In the genomic region with DNA sequence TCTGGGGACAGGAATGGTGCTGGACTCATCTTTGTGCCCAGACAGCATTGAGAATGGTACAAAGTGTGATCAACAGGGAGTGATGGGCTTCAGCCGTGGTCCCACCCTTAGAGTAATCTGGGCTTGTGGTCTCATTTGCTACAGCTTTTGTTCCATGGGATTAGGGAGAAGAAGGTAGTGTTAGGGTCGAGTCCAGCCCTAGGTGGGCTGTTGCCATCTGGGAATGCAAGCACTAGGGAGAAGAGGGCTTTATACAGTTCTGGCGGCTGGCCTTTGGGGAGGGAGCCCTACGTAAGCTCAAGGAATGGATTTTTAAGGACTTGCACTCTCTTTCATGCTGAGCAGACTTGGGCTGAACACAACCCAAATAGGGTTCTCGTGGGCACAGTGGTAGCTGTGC, we compare ENCODE assay signal across 12 cellular contexts. TPM values are rescaled to one million over a fixed set of nuclear protein-coding genes. Genes with fewer than 3 reads are reported as not detected.
DNase-seq lines count a peak whose midpoint lies in the region; ATAC-seq and TF ChIP-seq lines count a peak whose summit lies in the region.
"Had no signal": no experiment of that assay in that cellular context is flagged by ENCODE, and none has a peak within 500 bp of the region (broad histone marks: within the 10 kb centered on the region; RNA-seq: fewer than 3 reads in every experiment).

No MANE protein-coding gene starts in this region.

- H3K4me1 ChIP-seq in muscle layer of duodenum (ENCODE audit: control insufficient read depth in 1 of 2, insufficient read depth in 2 of 2, low read length in 2 of 2), result peaks cover 19 to 54% of the 10 kb centered on the region in 2 donors
- H3K4me1 ChIP-seq in transverse colon, result peaks cover 22 to 63% (median 54%) of the 10 kb centered on the region in 4 donors

- no peaks in the 10 kb centered on the region for H3K27me3 ChIP-seq in muscle layer of duodenum (ENCODE audit: low read depth, low read length)
- no peaks in the 10 kb centered on the region for H3K27me3 ChIP-seq in transverse colon

- no peak for TF ChIP-seq EP300 in transverse colon (IDR thresholded peaks at IDR 0.05; ENCODE audit: low read depth)

- H3K9me3 ChIP-seq in muscle layer of duodenum (ENCODE audit: control insufficient read depth in 1 of 2, low read length in 2 of 2), result peaks cover 0 to 3% of the 10 kb centered on the region in 2 donors
- H3K9me3 ChIP-seq in transverse colon, result peaks cover 0 to 6% of the 10 kb centered on the region in 2 donors

- 84 to 88% methylated on average over 3 to 5 of the region's 5 CpGs for WGBS in transverse colon (ENCODE audit: low coverage in 1 of 2), 2 donors

- intact Hi-C loops in transverse colon (cut with DNase I; ENCODE audit: low total_unique reads), result no loop called here

- in situ Hi-C loops in transverse colon (cut with MboI; ENCODE audit: low pct_ligation_motif_present in 1 of 4, low pct_unique_long_range_greater_than_20kb in 1 of 4, low sequenced_read_pairs in 3 of 4), result no loop called here

- TF ChIP-seq CTCF in coronary artery (IDR thresholded peaks at IDR 0.05) (no peak), transverse colon (IDR thresholded peaks at IDR 0.05) (no peak)

- peak; percentile 1 for DNase-seq in activated naive CD4-positive, alpha-beta T cell treated with Interleukin-2 at 50 U/mL for 16 hours
- no peak for DNase-seq in activated naive CD4-positive, alpha-beta T cell (lab: John Stamatoyannopoulos, UW)
- DNase-seq in coronary artery (ENCODE audit: low spot score), result peak; percentile 59
- no peak for DNase-seq in transverse colon
- no peak for DNase-seq in DMS53 (lab: John Stamatoyannopoulos, UW)
- DNase-seq: H7; NCI-H524; stimulated activated CD4-positive, alpha-beta T cell treated with anti-CD3 and anti-CD28 coated beads, Interleukin-4, amount 100 ng/mL, for 4 hours; WERI-Rb-1 had no signal

- no peak for ATAC-seq in HG03097 (IDR thresholded peaks at IDR 0.05; ENCODE audit: low FRiP score, unreplicated experiment)
- ATAC-seq in HG02938 (IDR thresholded peaks at IDR 0.05; ENCODE audit: unreplicated experiment), result no peak

- TF ChIP-seq POLR2A in transverse colon (IDR thresholded peaks at IDR 0.05), result no peak

- H3K27ac ChIP-seq in coronary artery, result peak overlapping the region; percentile 92 to 99
- H3K27ac ChIP-seq in muscle layer of duodenum (ENCODE audit: low read length), result peak overlapping the region; percentile 75
- H3K27ac ChIP-seq in transverse colon, result peak overlapping the region; percentile 91 to 97 (median 94)
- H3K27ac ChIP-seq: WERI-Rb-1 had no signal

- H3K4me3 ChIP-seq in coronary artery (peak overlapping the region; percentile 93), muscle layer of duodenum (ENCODE audit: low read depth in 1 of 2, low read length in 2 of 2) (peak overlapping the region in 1 of 2 donors; percentile 17), transverse colon (no peak overlapping the region)

- H3K36me3 ChIP-seq in muscle layer of duodenum (ENCODE audit: control insufficient read depth in 1 of 2, insufficient read depth in 2 of 2, low read length in 2 of 2) (peaks cover 0 to 4% of the 10 kb centered on the region in 2 donors), transverse colon (no peaks in the 10 kb centered on the region)
- H3K36me3 ChIP-seq: WERI-Rb-1 had no signal

RNA-seq across cellular contexts. Expression of a gene that starts 4.9 kb away (rescaled TPM):
- total RNA-seq in transverse colon, result 100 to 1,000 TPM in 2 of 4 donors, 10 to 100 TPM in 2; 58.1 to 273 (median 94.7) TPM

Comparison
In these comparisons a context has a peak if more than half of its experiments do, and no peak if none do; other contexts are left out.
1. DNase-seq: peak in activated naive CD4-positive, alpha-beta T cell treated with Interleukin-2 at 50 U/mL for 16 hours (single experiment) and coronary artery (single experiment); none in activated naive CD4-positive, alpha-beta T cell (0 of 4), transverse colon (single experiment) and DMS53 (single experiment).
2. Peak in every context shown above with its lines, with median percentiles within 50 percentile points of each other: H3K27ac ChIP-seq.